In the genomic region with DNA sequence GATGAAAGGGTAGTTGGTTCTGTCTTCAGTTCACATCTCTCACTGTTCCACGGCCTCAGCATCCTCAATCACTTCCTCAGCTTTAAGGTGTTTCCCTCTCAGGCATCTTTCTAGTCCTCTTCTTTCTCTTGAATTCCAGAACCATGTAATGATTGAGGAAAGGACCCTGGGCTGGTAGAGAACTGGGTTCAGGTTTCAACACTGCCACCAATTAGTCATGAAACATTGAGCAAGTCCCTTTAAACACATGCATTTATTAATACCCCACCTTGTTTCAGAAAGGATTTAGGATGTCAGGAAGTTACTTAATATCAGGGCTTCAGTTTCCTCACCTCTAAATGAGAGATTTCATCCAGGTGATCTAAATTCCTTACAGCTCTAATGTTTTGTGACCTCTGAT, we compare ENCODE assay signal across 16 cellular contexts. TPM values are rescaled to one million over a fixed set of nuclear protein-coding genes. Genes with fewer than 3 reads are reported as not detected.
DNase-seq lines count a peak whose midpoint lies in the region; ATAC-seq and TF ChIP-seq lines count a peak whose summit lies in the region.
"Had no signal": no experiment of that assay in that cellular context is flagged by ENCODE, and none has a peak within 500 bp of the region (broad histone marks: within the 10 kb centered on the region; RNA-seq: fewer than 3 reads in every experiment).

No MANE protein-coding gene starts in this region.

- no peaks in the 10 kb centered on the region for H3K36me3 ChIP-seq in osteoblast (ENCODE audit: insufficient read depth, low read length)

- no peaks in the 10 kb centered on the region for H3K27me3 ChIP-seq in osteoblast (ENCODE audit: insufficient read depth, low read length)

- no peaks in the 10 kb centered on the region for H3K27me3 Mint-ChIP-seq in activated T-cell treated with anti-CD3 and anti-CD28 coated beads, Interleukin-2, amount 50 U/mL, for 24 hours
- H3K27me3 Mint-ChIP-seq: activated T-helper 17 cell treated with anti-CD3 and anti-CD28 coated beads, Interleukin-2, amount 50 U/mL, for 72 hours had no signal

- peak overlapping the region; percentile 36 for H3K27ac ChIP-seq in osteoblast (ENCODE audit: low read depth, low read length)

- no peak for ATAC-seq in HG02938 (IDR thresholded peaks at IDR 0.05; ENCODE audit: unreplicated experiment)
- ATAC-seq: activated T-helper 17 cell treated with anti-CD3 and anti-CD28 coated beads, Interleukin-2, amount 50 U/mL, for 72 hours; Right ventricle myocardium inferior had no signal

- peaks cover 38% of the 10 kb centered on the region for H3K36me3 Mint-ChIP-seq in activated T-cell treated with anti-CD3 and anti-CD28 coated beads, Interleukin-2, amount 50 U/mL, for 24 hours (ENCODE audit: low read depth)

- no peak overlapping the region for H3K27ac Mint-ChIP-seq in activated T-cell treated with anti-CD3 and anti-CD28 coated beads, Interleukin-2, amount 50 U/mL, for 24 hours
- H3K27ac Mint-ChIP-seq: activated T-helper 17 cell treated with anti-CD3 and anti-CD28 coated beads, Interleukin-2, amount 50 U/mL, for 72 hours had no signal

- H3K4me3 ChIP-seq in choroid plexus epithelial cell (ENCODE audit: low read depth, low read length): no peak overlapping the region
- H3K4me3 ChIP-seq in osteoblast (ENCODE audit: insufficient read depth, low read length): no peak overlapping the region
- H3K4me3 ChIP-seq: smooth muscle cell had no signal

- H3K4me2 ChIP-seq in osteoblast (ENCODE audit: insufficient read depth, low read length): no peak overlapping the region
- H3K4me2 ChIP-seq: smooth muscle cell had no signal

- H3K4me3 Mint-ChIP-seq in activated T-cell treated with anti-CD3 and anti-CD28 coated beads, Interleukin-2, amount 50 U/mL, for 24 hours: no peak overlapping the region
- H3K4me3 Mint-ChIP-seq: activated T-helper 17 cell treated with anti-CD3 and anti-CD28 coated beads, Interleukin-2, amount 50 U/mL, for 72 hours had no signal

- H4K20me1 ChIP-seq in osteoblast (ENCODE audit: insufficient read depth, low read length): peaks cover 6% of the 10 kb centered on the region

- TF ChIP-seq CTCF in choroid plexus epithelial cell (conservative IDR thresholded peaks at IDR 0.05; ENCODE audit: low read depth, low read length): no peak
- no peak for TF ChIP-seq CTCF in osteoblast (IDR thresholded peaks at IDR 0.05; ENCODE audit: extremely low read depth, low read depth, low read length)

- peak; percentile 8 for DNase-seq in GM03348 (ENCODE audit: low spot score)
- peak; percentile 25 for DNase-seq in M059J (ENCODE audit: low read depth)
- peak; percentile 42 for DNase-seq in choroid plexus epithelial cell (ENCODE audit: low read depth)
- no peak for DNase-seq in osteoblast (ENCODE audit: insufficient read length, low spot score, missing footprints)
- no peak for DNase-seq in iPS-NIHi7 (ENCODE audit: extremely low spot score)
- DNase-seq in activated T-cell treated with anti-CD3 and anti-CD28 coated beads, Interleukin-2, amount 50 U/mL, for 24 hours: no peak
- DNase-seq in AG08395 (ENCODE audit: low spot score): no peak
- DNase-seq: amniotic stem cell; cerebellar nuclear complex; effector memory CD4-positive, alpha-beta T cell; NCI-H1436; T-helper 1 cell had no signal

- H3K9me3 Mint-ChIP-seq in activated T-cell treated with anti-CD3 and anti-CD28 coated beads, Interleukin-2, amount 50 U/mL, for 24 hours: no peaks in the 10 kb centered on the region
- H3K9me3 Mint-ChIP-seq: activated T-helper 17 cell treated with anti-CD3 and anti-CD28 coated beads, Interleukin-2, amount 50 U/mL, for 72 hours had no signal

- peaks cover 12% of the 10 kb centered on the region for H3K79me2 ChIP-seq in osteoblast (ENCODE audit: insufficient read depth, low read length)

- H2AFZ ChIP-seq in osteoblast (ENCODE audit: low read length): no peak overlapping the region

- peaks cover 42% of the 10 kb centered on the region for H3K4me1 Mint-ChIP-seq in activated T-cell treated with anti-CD3 and anti-CD28 coated beads, Interleukin-2, amount 50 U/mL, for 24 hours (ENCODE audit: low read depth)

- peaks cover 25% of the 10 kb centered on the region for H3K4me1 ChIP-seq in osteoblast (ENCODE audit: insufficient read depth, low read length)

- H3K9me3 ChIP-seq in osteoblast (ENCODE audit: low read depth, low read length): no peaks in the 10 kb centered on the region

RNA-seq across cellular contexts. Expression of gene DMAC2L, which starts 7.2 kb away (rescaled TPM):
- 5.5 and 16.8 TPM in 2 replicates for total RNA-seq in M059J (2014; rRNA removed; shearing (Covaris generic))
- 7.2 and 9.4 TPM in 2 replicates for total RNA-seq in osteoblast

RNA-seq across cellular contexts. Expression of gene L2HGDH, which starts 7.3 kb away (rescaled TPM):
- 4.3 and 9.9 TPM in 2 replicates for total RNA-seq in M059J (2014; rRNA removed; shearing (Covaris generic))
- total RNA-seq in osteoblast: 3.2 and 3.6 TPM in 2 replicates

Comparison
In these comparisons a context has a peak if more than half of its experiments do, and no peak if none do; other contexts are left out.
1. DNase-seq: peak in GM03348 (single experiment), M059J (single experiment) and choroid plexus epithelial cell (single experiment); none in osteoblast (single experiment), iPS-NIHi7 (single experiment), activated T-cell treated with anti-CD3 and anti-CD28 coated beads, Interleukin-2, amount 50 U/mL, for 24 hours (single experiment) and AG08395 (single experiment).